In genomic region chr14:81344461-81345160, GRCh38 we compare ENCODE assay signal across 31 cellular contexts. TPM values are rescaled to one million over a fixed set of nuclear protein-coding genes. Genes with fewer than 3 reads are reported as not detected.
"Had no signal": no experiment of that assay in that cellular context is flagged by ENCODE, and none has a peak within 500 bp of the region (broad histone marks: within the 10 kb centered on the region; RNA-seq: fewer than 3 reads in every experiment).

No MANE protein-coding gene starts in this region.

- H3K9me3 Mint-ChIP-seq: activated CD4-positive, alpha-beta memory T cell treated with anti-CD3 and anti-CD28 coated beads for 36 hours; activated CD4-positive, alpha-beta T cell treated with anti-CD3 and anti-CD28 coated beads, Interleukin-2, amount 10 ng/mL, durations not matched to agents 24 days and 14 days; activated naive CD4-positive, alpha-beta T cell treated with anti-CD3 and anti-CD28 coated beads, Interleukin-2, amount 10 ng/mL, durations not matched to agents 7 days and 5 days; activated naive CD4-positive, alpha-beta T cell treated with anti-CD3 and anti-CD28 coated beads, Interleukin-2, amount 50 U/mL, for 72 hours; activated naive CD8-positive, alpha-beta T cell treated with anti-CD3 and anti-CD28 coated beads, Interleukin-2, amount 10 ng/mL, durations not matched to agents 7 days and 5 days; activated T-cell treated with anti-CD3 and anti-CD28 coated beads, Interleukin-2, amount 50 U/mL, for 24 hours; activated T-cell treated with anti-CD3 and anti-CD28 coated beads, Interleukin-2, amount 50 U/mL, for 72 hours; central memory CD8-positive, alpha-beta T cell; effector memory CD8-positive, alpha-beta T cell; T-helper 2 cell treated with Interferon-gamma antibody and Interleukin-4, amounts not matched to agents 5 μg/mL and 100 μg/mL, for 36 hours had no signal

- H3K4me1 ChIP-seq: ascending aorta, breast epithelium had no signal

- H3K4me1 Mint-ChIP-seq: activated CD4-positive, alpha-beta T cell treated with anti-CD3 and anti-CD28 coated beads for 36 hours; activated CD4-positive, alpha-beta T cell treated with anti-CD3 and anti-CD28 coated beads, Interleukin-2, amount 10 ng/mL, durations not matched to agents 24 days and 14 days; activated naive CD4-positive, alpha-beta T cell treated with anti-CD3 and anti-CD28 coated beads, Interleukin-2, amount 10 ng/mL, durations not matched to agents 7 days and 5 days; activated naive CD8-positive, alpha-beta T cell treated with anti-CD3 and anti-CD28 coated beads, Interleukin-2, amount 10 ng/mL, durations not matched to agents 7 days and 5 days; central memory CD8-positive, alpha-beta T cell; T-helper 17 cell had no signal

- H3K27me3 ChIP-seq: ascending aorta, breast epithelium, cardiac muscle cell, esophagus muscularis mucosa had no signal

- DNase-seq: activated CD4-positive, alpha-beta memory T cell treated with anti-CD3 and anti-CD28 coated beads for 36 hours; activated CD4-positive, alpha-beta T cell treated with anti-CD3 and anti-CD28 coated beads for 36 hours; activated CD4-positive, alpha-beta T cell treated with anti-CD3 and anti-CD28 coated beads, Interleukin-2, amount 10 ng/mL, durations not matched to agents 24 days and 14 days; activated CD4-positive, CD25-positive, alpha-beta regulatory T cell; activated CD4-positive, CD25-positive, alpha-beta regulatory T cell treated with anti-CD3 and anti-CD28 coated beads, Interleukin-2, amount 50 U/mL, for 72 hours; activated CD8-positive, alpha-beta memory T cell treated with anti-CD3 and anti-CD28 coated beads, Interleukin-2, amount 50 U/mL, for 48 hours; activated gamma-delta T cell; activated naive CD4-positive, alpha-beta T cell; activated naive CD4-positive, alpha-beta T cell treated with anti-CD3 and anti-CD28 coated beads, Interleukin-2, amount 10 ng/mL, durations not matched to agents 7 days and 5 days; activated naive CD8-positive, alpha-beta T cell treated with anti-CD3 and anti-CD28 coated beads, Interleukin-2, amount 10 ng/mL, durations not matched to agents 7 days and 5 days; activated T-cell treated with anti-CD3 and anti-CD28 coated beads for 4 hours; activated T-cell treated with anti-CD3 and anti-CD28 coated beads, Interleukin-2, amount 50 U/mL, for 24 hours; activated T-cell treated with anti-CD3 and anti-CD28 coated beads, Interleukin-2, amount 50 U/mL, for 72 hours; cortex of kidney; dermis blood vessel endothelial cell; effector CD4-positive, alpha-beta T cell; effector memory CD8-positive, alpha-beta T cell; erythroblast; foreskin fibroblast; head of caudate nucleus; T-helper 1 cell; T-helper 17 cell; T1000 had no signal

- H3K4me3 Mint-ChIP-seq: activated CD4-positive, alpha-beta memory T cell treated with anti-CD3 and anti-CD28 coated beads for 36 hours; activated CD4-positive, alpha-beta T cell treated with anti-CD3 and anti-CD28 coated beads for 36 hours; activated CD4-positive, alpha-beta T cell treated with anti-CD3 and anti-CD28 coated beads, Interleukin-2, amount 10 ng/mL, durations not matched to agents 24 days and 14 days; activated naive CD4-positive, alpha-beta T cell treated with anti-CD3 and anti-CD28 coated beads, Interleukin-2, amount 10 ng/mL, durations not matched to agents 7 days and 5 days; activated naive CD8-positive, alpha-beta T cell treated with anti-CD3 and anti-CD28 coated beads, Interleukin-2, amount 10 ng/mL, durations not matched to agents 7 days and 5 days; activated T-cell treated with anti-CD3 and anti-CD28 coated beads, Interleukin-2, amount 50 U/mL, for 24 hours; activated T-cell treated with anti-CD3 and anti-CD28 coated beads, Interleukin-2, amount 50 U/mL, for 72 hours; central memory CD8-positive, alpha-beta T cell; effector memory CD8-positive, alpha-beta T cell; T-helper 17 cell; T-helper 2 cell treated with Interferon-gamma antibody and Interleukin-4, amounts not matched to agents 5 μg/mL and 100 μg/mL, for 36 hours had no signal

- H3K27me3 Mint-ChIP-seq: brain had no signal

- H3K4me3 ChIP-seq: ascending aorta, breast epithelium, cardiac muscle cell, esophagus muscularis mucosa had no signal

- ATAC-seq: activated CD4-positive, alpha-beta T cell treated with anti-CD3 and anti-CD28 coated beads for 36 hours; activated naive CD4-positive, alpha-beta T cell treated with anti-CD3 and anti-CD28 coated beads, Interleukin-2, amount 50 U/mL, for 72 hours; activated T-cell treated with anti-CD3 and anti-CD28 coated beads, Interleukin-2, amount 50 U/mL, for 72 hours; effector memory CD8-positive, alpha-beta T cell; T-helper 17 cell had no signal

- H3K27ac Mint-ChIP-seq: activated CD4-positive, alpha-beta memory T cell treated with anti-CD3 and anti-CD28 coated beads for 36 hours; activated CD4-positive, alpha-beta T cell treated with anti-CD3 and anti-CD28 coated beads for 36 hours; activated CD4-positive, alpha-beta T cell treated with anti-CD3 and anti-CD28 coated beads, Interleukin-2, amount 10 ng/mL, durations not matched to agents 24 days and 14 days; activated naive CD4-positive, alpha-beta T cell treated with anti-CD3 and anti-CD28 coated beads, Interleukin-2, amount 10 ng/mL, durations not matched to agents 7 days and 5 days; activated naive CD4-positive, alpha-beta T cell treated with anti-CD3 and anti-CD28 coated beads, Interleukin-2, amount 50 U/mL, for 72 hours; activated naive CD8-positive, alpha-beta T cell treated with anti-CD3 and anti-CD28 coated beads, Interleukin-2, amount 10 ng/mL, durations not matched to agents 7 days and 5 days; activated T-cell treated with anti-CD3 and anti-CD28 coated beads, Interleukin-2, amount 50 U/mL, for 24 hours; activated T-cell treated with anti-CD3 and anti-CD28 coated beads, Interleukin-2, amount 50 U/mL, for 72 hours; effector memory CD8-positive, alpha-beta T cell; T-helper 17 cell; T-helper 2 cell treated with Interferon-gamma antibody and Interleukin-4, amounts not matched to agents 5 μg/mL and 100 μg/mL, for 36 hours had no signal

- H3K36me3 Mint-ChIP-seq: activated CD4-positive, alpha-beta memory T cell treated with anti-CD3 and anti-CD28 coated beads for 36 hours; activated naive CD4-positive, alpha-beta T cell treated with anti-CD3 and anti-CD28 coated beads, Interleukin-2, amount 10 ng/mL, durations not matched to agents 7 days and 5 days; activated naive CD4-positive, alpha-beta T cell treated with anti-CD3 and anti-CD28 coated beads, Interleukin-2, amount 50 U/mL, for 72 hours; activated naive CD8-positive, alpha-beta T cell treated with anti-CD3 and anti-CD28 coated beads, Interleukin-2, amount 10 ng/mL, durations not matched to agents 7 days and 5 days; brain had no signal

- H3K27ac ChIP-seq: ascending aorta, breast epithelium, cardiac muscle cell, esophagus muscularis mucosa had no signal

- H3K9me3 ChIP-seq: ascending aorta, breast epithelium, esophagus muscularis mucosa had no signal

- H3K36me3 ChIP-seq: ascending aorta, breast epithelium, cardiac muscle cell, esophagus muscularis mucosa had no signal

RNA-seq across cellular contexts. Expression of gene STON2, which starts 55.5 kb away (rescaled TPM):
- total RNA-seq: activated naive CD8-positive, alpha-beta T cell treated with anti-CD3 and anti-CD28 coated beads, Interleukin-2, amount 10 ng/mL, durations not matched to agents 7 days and 5 days had no signal
